1 cellular context compared by ENCODE assay signal in genomic region chr10:49772944-49773343, GRCh38. TPM values are rescaled to one million over a fixed set of nuclear protein-coding genes. Genes with fewer than 3 reads are reported as not detected.
"Had no signal": no experiment of that assay in that cellular context is flagged by ENCODE, and none has a peak within 500 bp of the region (broad histone marks: within the 10 kb centered on the region; RNA-seq: fewer than 3 reads in every experiment).

No MANE protein-coding gene starts in this region.

RNA-seq across cellular contexts. Expression of gene OGDHL, which starts 10.8 kb away (rescaled TPM):
- polyA plus RNA-seq: IgD-negative memory B cell had no signal
